In the genomic region with DNA sequence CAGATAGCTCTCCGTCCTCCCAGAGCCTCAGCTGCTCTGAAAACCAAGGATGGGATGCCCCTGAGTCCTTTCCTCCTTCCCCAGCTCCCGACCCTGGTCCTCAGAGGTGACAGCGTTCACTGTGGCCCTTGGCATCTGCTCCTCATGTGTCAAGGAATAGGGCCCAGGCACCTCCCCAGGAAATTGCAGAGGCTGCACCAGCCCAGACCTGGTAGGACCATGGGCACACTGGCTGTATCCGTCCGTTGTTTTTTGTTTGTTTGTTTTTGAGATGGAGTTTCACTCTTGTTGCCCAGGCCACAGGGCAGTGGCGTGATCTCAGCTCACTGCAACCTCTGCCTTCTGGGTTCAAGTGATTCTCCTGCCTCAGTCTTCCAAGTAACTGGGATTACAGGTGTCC, we compare ENCODE assay signal across 24 cellular contexts. TPM values are rescaled to one million over a fixed set of nuclear protein-coding genes. Genes with fewer than 3 reads are reported as not detected.
A peak's percentile ranks its signal among the peaks of the same experiment; 100 is the strongest.
DNase-seq lines count a peak whose midpoint lies in the region; ATAC-seq, FAIRE-seq and TF ChIP-seq lines count a peak whose summit lies in the region.
"Had no signal": no experiment of that assay in that cellular context is flagged by ENCODE, and none has a peak within 500 bp of the region (broad histone marks: within the 10 kb centered on the region; RNA-seq: fewer than 3 reads in every experiment).

No MANE protein-coding gene starts in this region.

- no peak overlapping the region for H4K91ac ChIP-seq in H9 (ENCODE audit: insufficient read length, low read depth, low read length)

- no peak for TF ChIP-seq RAD21 in K562 (CRISPR knock-in tag; conservative IDR thresholded peaks at IDR 0.05 in 1 of 2, IDR thresholded peaks at IDR 0.05 in 1 of 2)

- intact Hi-C loops in K562 (cut with micrococcal nuclease): no loop called here
- intact Hi-C loops in spleen (cut with DNase I; ENCODE audit: low total_unique reads): no loop called here
- intact Hi-C loops in sigmoid colon (cut with DNase I): no loop called here

- DNase-seq in H9 (no peak), K562 (ENCODE audit: extremely low read depth in 1 of 4, low spot score in 3 of 4) (no peak), endodermal cell (peak; percentile 34), spleen (peak; percentile 38), T-helper 1 cell (no peak), sigmoid colon (no peak)
- DNase-seq in activated naive CD8-positive, alpha-beta T cell treated with anti-CD3 and anti-CD28 coated beads, Interleukin-2, amount 50 U/mL, for 24 hours: no peak
- DNase-seq: 8988T; ACHN; BE2C; Caco-2; Calu3; CD4-positive, alpha-beta T cell; CD8-positive, alpha-beta T cell; DMS79 treated with DMSO at 0.1 percent for 48 hours; GF-D8 had no signal

- H3K4me2 ChIP-seq in H9 (ENCODE audit: insufficient read depth, insufficient read length, low read length) (no peak overlapping the region), K562 (ENCODE audit: insufficient read depth, low read length) (no peak overlapping the region)
- H3K4me2 ChIP-seq: BLaER1 had no signal

- H4K20me1 ChIP-seq in H9 (ENCODE audit: control insufficient read depth, insufficient read depth, insufficient read length) (no peaks in the 10 kb centered on the region), K562 (replicated peaks; ENCODE audit: control insufficient read depth, insufficient read depth, low read length) (no peaks in the 10 kb centered on the region)
- H4K20me1 ChIP-seq: BLaER1 had no signal

- H3K79me2 ChIP-seq in H9 (ENCODE audit: insufficient read depth, low read length) (no peaks in the 10 kb centered on the region), K562 (ENCODE audit: control insufficient read depth, insufficient read depth, low read length) (no peaks in the 10 kb centered on the region)

- TF ChIP-seq CTCF in H9 (conservative IDR thresholded peaks at IDR 0.05) (no peak), K562 (IDR thresholded peaks at IDR 0.05 in 2 of 3, conservative IDR thresholded peaks at IDR 0.05 in 1 of 3; ENCODE audit: insufficient read depth in 2 of 3, low read depth in 1 of 3, low read length in 3 of 3) (no peak), endodermal cell (conservative IDR thresholded peaks at IDR 0.05) (no peak), spleen (IDR thresholded peaks at IDR 0.05 in 8 of 11, conservative IDR thresholded peaks at IDR 0.05 in 3 of 11) (no peak), sigmoid colon (IDR thresholded peaks at IDR 0.05) (no peak)

- no peaks in the 10 kb centered on the region for H3K9me1 ChIP-seq in K562 (ENCODE audit: control insufficient read depth, insufficient read depth, low read length)

- no peak overlapping the region for H3K27ac Mint-ChIP-seq in H9
- H3K27ac Mint-ChIP-seq in endodermal cell: no peak overlapping the region
- H3K27ac Mint-ChIP-seq in activated naive CD8-positive, alpha-beta T cell treated with anti-CD3 and anti-CD28 coated beads, Interleukin-2, amount 50 U/mL, for 24 hours: no peak overlapping the region
- H3K27ac Mint-ChIP-seq: CD4-positive, alpha-beta T cell; CD8-positive, alpha-beta T cell had no signal

- H3K4me3 ChIP-seq in K562 (no peak overlapping the region), endodermal cell (ENCODE audit: low read length) (no peak overlapping the region), spleen (no peak overlapping the region), sigmoid colon (no peak overlapping the region)
- H3K4me3 ChIP-seq: BLaER1 had no signal

- H2BK15ac ChIP-seq in H9 (ENCODE audit: low read depth, low read length): no peak overlapping the region

- no peak for TF ChIP-seq POLR2A in K562 (conservative IDR thresholded peaks at IDR 0.05)
- TF ChIP-seq POLR2A in spleen (IDR thresholded peaks at IDR 0.05): no peak
- TF ChIP-seq POLR2A in sigmoid colon (IDR thresholded peaks at IDR 0.05): no peak

- H2BK12ac ChIP-seq in H9 (ENCODE audit: insufficient read length, low read depth, low read length): no peak overlapping the region

- H3K23ac ChIP-seq in H9 (ENCODE audit: insufficient read length, low read depth, low read length): no peak overlapping the region

- H3K9ac ChIP-seq in H9 (ENCODE audit: extremely low read depth, insufficient read length, low read length) (no peak overlapping the region), K562 (ENCODE audit: insufficient read depth in 1 of 2, low read depth in 2 of 2, low read length in 2 of 2) (no peak overlapping the region), endodermal cell (ENCODE audit: extremely low read depth, low read length, poor library complexity, severe bottlenecking) (no peak overlapping the region)
- H3K9ac ChIP-seq: BLaER1 had no signal

- FAIRE-seq in K562 (lab: Jason Lieb, UNC): no peak
- FAIRE-seq: A204.1, D721Med, G401.6, GM12891, GM19239 had no signal

- H3K4me3 Mint-ChIP-seq in H9: no peak overlapping the region
- no peak overlapping the region for H3K4me3 Mint-ChIP-seq in endodermal cell
- H3K4me3 Mint-ChIP-seq in activated naive CD8-positive, alpha-beta T cell treated with anti-CD3 and anti-CD28 coated beads, Interleukin-2, amount 50 U/mL, for 24 hours: no peak overlapping the region
- H3K4me3 Mint-ChIP-seq: CD4-positive, alpha-beta T cell; CD8-positive, alpha-beta T cell had no signal

- in situ Hi-C loops in K562 (cut with MboI): no loop called here

- ATAC-seq in K562 (no peak), GM21381 (IDR thresholded peaks at IDR 0.05; ENCODE audit: unreplicated experiment) (no peak)
- no peak for ATAC-seq in activated naive CD8-positive, alpha-beta T cell treated with anti-CD3 and anti-CD28 coated beads, Interleukin-2, amount 50 U/mL, for 24 hours
- ATAC-seq: CD8-positive, alpha-beta T cell had no signal

- H3K4ac ChIP-seq in H9 (ENCODE audit: low read depth, low read length): no peak overlapping the region

- H3K27ac ChIP-seq in H9 (ENCODE audit: insufficient read length, low read depth, low read length) (no peak overlapping the region), K562 (ENCODE audit: extremely low read depth, low read depth, low read length) (no peak overlapping the region), endodermal cell (ENCODE audit: low read depth, low read length) (no peak overlapping the region), spleen (no peak overlapping the region), sigmoid colon (no peak overlapping the region)
- H3K27ac ChIP-seq: BLaER1, C4-2B had no signal

- no peak overlapping the region for H3K18ac ChIP-seq in H9 (ENCODE audit: insufficient read length, low read depth, low read length)

- H3K27me3 Mint-ChIP-seq in H9 (ENCODE audit: low read depth): peaks cover 3% of the 10 kb centered on the region
- peaks cover 3% of the 10 kb centered on the region for H3K27me3 Mint-ChIP-seq in endodermal cell (ENCODE audit: insufficient read depth)
- H3K27me3 Mint-ChIP-seq in activated naive CD8-positive, alpha-beta T cell treated with anti-CD3 and anti-CD28 coated beads, Interleukin-2, amount 50 U/mL, for 24 hours: peaks cover 3% of the 10 kb centered on the region
- H3K27me3 Mint-ChIP-seq: CD4-positive, alpha-beta T cell had no signal

- H3K79me1 ChIP-seq in H9 (ENCODE audit: insufficient read depth, low read depth, low read length, poor library complexity, severe bottlenecking): no peaks in the 10 kb centered on the region

- no TSS peak for BruUV-seq in K562 (replicated peaks; lab: Mats Ljungman, UMichigan)

- no CpG with 5 or more reads among the region's 6 CpGs for WGBS in H9 (ENCODE audit: extremely low coverage, insufficient read length, low lambda C conversion rate)
- WGBS in K562 (ENCODE audit: insufficient coverage, low coverage, missing lambda C conversion rate): 5% methylated on average over 6 of the region's 6 CpGs
- 93 to 96% methylated on average over 4 to 6 of the region's 6 CpGs for WGBS in endodermal cell (ENCODE audit: insufficient coverage in 1 of 2, insufficient read length in 1 of 2), 2 experiments
- WGBS in spleen, 5 donors: 86 to 90% (median 87%) methylated on average over 6 of the region's 6 CpGs
- WGBS in sigmoid colon, 2 donors: 86 to 89% methylated on average over 6 of the region's 6 CpGs

- H3K36me3 ChIP-seq in K562 (ENCODE audit: control insufficient read depth, insufficient read depth, low read length) (no peaks in the 10 kb centered on the region), endodermal cell (ENCODE audit: control insufficient read depth, insufficient read depth, low read length) (no peaks in the 10 kb centered on the region), spleen (no peaks in the 10 kb centered on the region), sigmoid colon (no peaks in the 10 kb centered on the region)
- H3K36me3 ChIP-seq: BE2C, BLaER1 had no signal

- CTCF ChIA-PET in K562 (lab: Yijun Ruan, JAX; ENCODE audit: low intra/inter-chr PET ratio): no interaction called here

- H3K23me2 ChIP-seq in H9 (ENCODE audit: insufficient read length, low read depth, low read length, poor library complexity, severe bottlenecking): no peaks in the 10 kb centered on the region

- TF ChIP-seq EP300 in K562 (IDR thresholded peaks at IDR 0.05; ENCODE audit: low read length) (no peak), sigmoid colon (IDR thresholded peaks at IDR 0.05) (no peak)

- no peak overlapping the region for H2BK20ac ChIP-seq in H9 (ENCODE audit: low read depth, low read length, poor library complexity, severe bottlenecking)

- peak overlapping the region; percentile 63; the same call in 1 of the 2 replicates for H3K14ac ChIP-seq in H9 (ENCODE audit: insufficient read depth, low read length)

- H3K4me1 ChIP-seq in H9 (ENCODE audit: insufficient read depth, low read length): no peaks in the 10 kb centered on the region; the same call in 1 of the 2 replicates
- H3K4me1 ChIP-seq in K562 (replicated peaks in 1 of 2; ENCODE audit: control insufficient read depth in 2 of 2, insufficient read depth in 2 of 2, low read length in 2 of 2): peaks cover 0 to 5% of the 10 kb centered on the region in 2 experiments; a peak in 2 of 5 replicates
- H3K4me1 ChIP-seq in endodermal cell (ENCODE audit: control insufficient read depth, insufficient read depth, low read length): no peaks in the 10 kb centered on the region
- peaks cover 0 to 6% (median 0%) of the 10 kb centered on the region in 6 donors for H3K4me1 ChIP-seq in spleen
- H3K4me1 ChIP-seq in sigmoid colon: no peaks in the 10 kb centered on the region
- H3K4me1 ChIP-seq: BE2C had no signal

- H2BK120ac ChIP-seq in H9 (ENCODE audit: low read depth, low read length, poor library complexity, severe bottlenecking): no peak overlapping the region

- no peak overlapping the region for H2BK5ac ChIP-seq in H9 (ENCODE audit: insufficient read length, low read length)

- no peak overlapping the region for H4K8ac ChIP-seq in H9 (replicated peaks; ENCODE audit: insufficient read length, low read depth, low read length)

- H3K27me3 ChIP-seq in H9 (ENCODE audit: insufficient read depth, low read length) (no peaks in the 10 kb centered on the region), K562 (ENCODE audit: control insufficient read depth in 2 of 2, insufficient read depth in 2 of 2, low read length in 2 of 2) (peaks cover 7 to 34% of the 10 kb centered on the region in 2 experiments; a peak in 4 of 5 replicates), endodermal cell (ENCODE audit: control insufficient read depth, insufficient read depth, low read length, poor library complexity, severe bottlenecking) (peaks cover 3% of the 10 kb centered on the region), spleen (replicated peaks in 1 of 7) (no peaks in the 10 kb centered on the region), sigmoid colon (no peaks in the 10 kb centered on the region)
- H3K27me3 ChIP-seq: BE2C, BLaER1 had no signal

- H3T11ph ChIP-seq in H9 (ENCODE audit: low read length): no peak overlapping the region

- H2AFZ ChIP-seq in H9 (ENCODE audit: low read length) (no peak overlapping the region), K562 (ENCODE audit: low read depth, low read length) (no peak overlapping the region)

- peaks cover 11 to 12% of the 10 kb centered on the region in 2 experiments for H3K4me1 Mint-ChIP-seq in H9
- H3K4me1 Mint-ChIP-seq in endodermal cell: no peaks in the 10 kb centered on the region
- peaks cover 2% of the 10 kb centered on the region for H3K4me1 Mint-ChIP-seq in activated naive CD8-positive, alpha-beta T cell treated with anti-CD3 and anti-CD28 coated beads, Interleukin-2, amount 50 U/mL, for 24 hours

- H3K9me3 Mint-ChIP-seq in H9 (peaks cover 2 to 6% of the 10 kb centered on the region in 2 experiments; a peak in 4 of 5 replicates), endodermal cell (peaks cover 5% of the 10 kb centered on the region)
- H3K9me3 Mint-ChIP-seq in activated naive CD8-positive, alpha-beta T cell treated with anti-CD3 and anti-CD28 coated beads, Interleukin-2, amount 50 U/mL, for 24 hours: peaks cover under 1% of the 10 kb centered on the region
- H3K9me3 Mint-ChIP-seq: CD4-positive, alpha-beta T cell; CD8-positive, alpha-beta T cell had no signal

- no peak overlapping the region for H2AK5ac ChIP-seq in H9 (ENCODE audit: insufficient read length, low read length)

- no peaks in the 10 kb centered on the region; a peak in 3 of 7 replicates for H3K36me3 Mint-ChIP-seq in H9 (ENCODE audit: insufficient read depth in 1 of 3, low read depth in 3 of 3)
- peaks cover 1% of the 10 kb centered on the region for H3K36me3 Mint-ChIP-seq in endodermal cell (ENCODE audit: low read depth)
- H3K36me3 Mint-ChIP-seq in activated naive CD8-positive, alpha-beta T cell treated with anti-CD3 and anti-CD28 coated beads, Interleukin-2, amount 50 U/mL, for 24 hours (ENCODE audit: low read depth): no peaks in the 10 kb centered on the region
- H3K36me3 Mint-ChIP-seq: CD8-positive, alpha-beta T cell had no signal

- H3K9me3 ChIP-seq in H9 (ENCODE audit: control insufficient read depth, low read depth, low read length) (peaks cover 4% of the 10 kb centered on the region), K562 (replicated peaks; ENCODE audit: control insufficient read depth, insufficient read depth, low read depth, low read length) (no peaks in the 10 kb centered on the region; the same call in 1 of the 2 replicates), endodermal cell (ENCODE audit: control insufficient read depth, low read length) (no peaks in the 10 kb centered on the region), spleen (no peaks in the 10 kb centered on the region), sigmoid colon (no peaks in the 10 kb centered on the region)
- H3K9me3 ChIP-seq: BE2C, Caco-2 had no signal

- no peak overlapping the region for H3K56ac ChIP-seq in H9 (ENCODE audit: insufficient read length, low read depth, low read length)

- H4K5ac ChIP-seq in H9 (ENCODE audit: insufficient read length, low read depth, low read length): no peak overlapping the region

- POLR2A ChIA-PET in K562 (lab: Yijun Ruan, JAX): no interaction called here

RNA-seq across cellular contexts. Expression of gene SLC66A3, which starts 37.5 kb away (rescaled TPM):
- total RNA-seq in H9 (2021): 13.3 and 14.5 TPM in 2 replicates
- total RNA-seq in K562 (2011; cell fraction: chromatin; rRNA removed; ENCODE audit: low replicate concordance): 12.5 and 29.6 TPM in 2 replicates
- total RNA-seq in K562 (2011; cell fraction: nucleolus; rRNA removed): 17.5 and 21.2 TPM in 2 replicates
- 21.6 and 24.4 TPM in 2 replicates for total RNA-seq in K562 (2011; cell fraction: nucleoplasm; rRNA removed)
- total RNA-seq in K562 (2014; rRNA removed): 8.0 and 15.7 TPM in 2 replicates
- 9.1 and 9.8 TPM in 2 replicates for total RNA-seq in K562 (2014; rRNA removed; fragmentation: Illumina TruSeq; extraction: Trizol)
- total RNA-seq in K562 (2015; rRNA removed; fragmentation: Illumina TruSeq; extraction: Trizol): 6.6 and 7.6 TPM in 2 replicates
- total RNA-seq in K562 (2021): 7.4 and 8.2 TPM in 2 replicates
- 29.9 and 30.0 TPM in 2 replicates for polyA plus RNA-seq in K562 (2011; rRNA removed)
- 30.8 and 50.1 TPM in 2 replicates for polyA plus RNA-seq in K562 (2011; cell fraction: cytosol; rRNA removed)
- polyA plus RNA-seq in K562 (2011; cell fraction: nucleus; rRNA removed): 12.1 and 16.7 TPM in 2 replicates
- 8.3 and 13.0 TPM in 2 replicates for polyA plus RNA-seq in K562 (2012)
- polyA plus RNA-seq in K562 (2014; fragmentation: Illumina TruSeq; extraction: Trizol): 10.0 and 11.2 TPM in 2 replicates
- 1 to 10 TPM; 2.8 to 3.0 TPM for polyA plus RNA-seq in K562 (2014; fragmentation: Nextera tagmentation; extraction: Ambion mirVana)
- 13.9 and 15.2 TPM in 2 replicates for polyA plus RNA-seq in K562 (2014; rRNA removed)
- polyA minus RNA-seq in K562 (2011; rRNA and poly(A)+ RNA removed): 14.2 and 19.1 TPM in 2 replicates
- 8.8 and 13.7 TPM in 2 replicates for polyA minus RNA-seq in K562 (2011; cell fraction: cytosol; rRNA and poly(A)+ RNA removed)
- 6.9 and 10.1 TPM in 2 replicates for polyA minus RNA-seq in K562 (2011; cell fraction: nucleus; rRNA and poly(A)+ RNA removed)
- total RNA-seq in endodermal cell: 10 to 100 TPM; 14.4 to 17.5 TPM
- polyA plus RNA-seq in endodermal cell (2013, experiment 1 of 2): 13.4 TPM
- polyA plus RNA-seq in endodermal cell (2013, experiment 2 of 2): 12.5 TPM
- 10 to 100 TPM; 28.0 to 82.1 (median 53.8) TPM for total RNA-seq in spleen
- polyA plus RNA-seq in spleen: 10 to 100 TPM; 16.8 to 26.8 (median 19.4) TPM
- 10 to 100 TPM; 34.3 to 71.7 (median 43.0) TPM for total RNA-seq in sigmoid colon
- polyA plus RNA-seq in sigmoid colon: 10 to 100 TPM in 2 of 3 donors, 1 to 10 TPM in 1; 6.9 to 12.5 (median 11.4) TPM

Comparison
In these comparisons a context has a peak if more than half of its experiments do, and no peak if none do; other contexts are left out.
1. DNase-seq: peak in endodermal cell (single experiment) and spleen (single experiment); none in H9 (single experiment), K562 (0 of 4), T-helper 1 cell (0 of 5), sigmoid colon (single experiment) and activated naive CD8-positive, alpha-beta T cell treated with anti-CD3 and anti-CD28 coated beads, Interleukin-2, amount 50 U/mL, for 24 hours (single experiment).